1 cellular context compared by ENCODE assay signal in genomic region chr14:103091041-103091882, GRCh38.
TF ChIP-seq lines count a peak whose summit lies in the region.

No MANE protein-coding gene starts in this region.

TF ChIP-seq in HEK293, 187 proteins besides CTCF, POLR2A, EP300 and RAD21 (continued from another document):
- TF ChIP-seq ZNF174 (tag by site-specific recombination; IDR thresholded peaks at IDR 0.05) (no peak), ZNF629 (tag by site-specific recombination; IDR thresholded peaks at IDR 0.05) (0 out of 2 replicates have a peak, but pooled peaks have one; percentile 13), IKZF3 (tag by site-specific recombination; IDR thresholded peaks at IDR 0.05) (no peak), ELK4 (IDR thresholded peaks at IDR 0.05; ENCODE audit: borderline replicate concordance, low read depth, low read length) (no peak), ZNF138 (tag by site-specific recombination; IDR thresholded peaks at IDR 0.05; ENCODE audit: borderline replicate concordance) (no peak), EGR2 (tag by site-specific recombination; IDR thresholded peaks at IDR 0.05; ENCODE audit: low read depth) (peak; percentile 63), ZNF658 (tag by site-specific recombination; IDR thresholded peaks at IDR 0.05) (no peak), ZNF830 (tag by site-specific recombination; IDR thresholded peaks at IDR 0.05; ENCODE audit: low read depth) (no peak), BCL11B (tag by site-specific recombination; IDR thresholded peaks at IDR 0.05; ENCODE audit: low read depth) (0 out of 2 replicates have a peak, but pooled peaks have one; percentile 16), SP3 (tag by site-specific recombination; IDR thresholded peaks at IDR 0.05) (peak; percentile 31), ZNF248 (tag by site-specific recombination; IDR thresholded peaks at IDR 0.05) (no peak)
- TF ChIP-seq, protein P1, sequence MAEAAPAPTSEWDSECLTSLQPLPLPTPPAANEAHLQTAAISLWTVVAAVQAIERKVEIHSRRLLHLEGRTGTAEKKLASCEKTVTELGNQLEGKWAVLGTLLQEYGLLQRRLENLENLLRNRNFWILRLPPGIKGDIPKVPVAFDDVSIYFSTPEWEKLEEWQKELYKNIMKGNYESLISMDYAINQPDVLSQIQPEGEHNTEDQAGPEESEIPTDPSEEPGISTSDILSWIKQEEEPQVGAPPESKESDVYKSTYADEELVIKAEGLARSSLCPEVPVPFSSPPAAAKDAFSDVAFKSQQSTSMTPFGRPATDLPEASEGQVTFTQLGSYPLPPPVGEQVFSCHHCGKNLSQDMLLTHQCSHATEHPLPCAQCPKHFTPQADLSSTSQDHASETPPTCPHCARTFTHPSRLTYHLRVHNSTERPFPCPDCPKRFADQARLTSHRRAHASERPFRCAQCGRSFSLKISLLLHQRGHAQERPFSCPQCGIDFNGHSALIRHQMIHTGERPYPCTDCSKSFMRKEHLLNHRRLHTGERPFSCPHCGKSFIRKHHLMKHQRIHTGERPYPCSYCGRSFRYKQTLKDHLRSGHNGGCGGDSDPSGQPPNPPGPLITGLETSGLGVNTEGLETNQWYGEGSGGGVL (tag by site-specific recombination; IDR thresholded peaks at IDR 0.05), result peak; percentile 38; the same call in 1 of the 2 replicates
- TF ChIP-seq, protein P2, sequence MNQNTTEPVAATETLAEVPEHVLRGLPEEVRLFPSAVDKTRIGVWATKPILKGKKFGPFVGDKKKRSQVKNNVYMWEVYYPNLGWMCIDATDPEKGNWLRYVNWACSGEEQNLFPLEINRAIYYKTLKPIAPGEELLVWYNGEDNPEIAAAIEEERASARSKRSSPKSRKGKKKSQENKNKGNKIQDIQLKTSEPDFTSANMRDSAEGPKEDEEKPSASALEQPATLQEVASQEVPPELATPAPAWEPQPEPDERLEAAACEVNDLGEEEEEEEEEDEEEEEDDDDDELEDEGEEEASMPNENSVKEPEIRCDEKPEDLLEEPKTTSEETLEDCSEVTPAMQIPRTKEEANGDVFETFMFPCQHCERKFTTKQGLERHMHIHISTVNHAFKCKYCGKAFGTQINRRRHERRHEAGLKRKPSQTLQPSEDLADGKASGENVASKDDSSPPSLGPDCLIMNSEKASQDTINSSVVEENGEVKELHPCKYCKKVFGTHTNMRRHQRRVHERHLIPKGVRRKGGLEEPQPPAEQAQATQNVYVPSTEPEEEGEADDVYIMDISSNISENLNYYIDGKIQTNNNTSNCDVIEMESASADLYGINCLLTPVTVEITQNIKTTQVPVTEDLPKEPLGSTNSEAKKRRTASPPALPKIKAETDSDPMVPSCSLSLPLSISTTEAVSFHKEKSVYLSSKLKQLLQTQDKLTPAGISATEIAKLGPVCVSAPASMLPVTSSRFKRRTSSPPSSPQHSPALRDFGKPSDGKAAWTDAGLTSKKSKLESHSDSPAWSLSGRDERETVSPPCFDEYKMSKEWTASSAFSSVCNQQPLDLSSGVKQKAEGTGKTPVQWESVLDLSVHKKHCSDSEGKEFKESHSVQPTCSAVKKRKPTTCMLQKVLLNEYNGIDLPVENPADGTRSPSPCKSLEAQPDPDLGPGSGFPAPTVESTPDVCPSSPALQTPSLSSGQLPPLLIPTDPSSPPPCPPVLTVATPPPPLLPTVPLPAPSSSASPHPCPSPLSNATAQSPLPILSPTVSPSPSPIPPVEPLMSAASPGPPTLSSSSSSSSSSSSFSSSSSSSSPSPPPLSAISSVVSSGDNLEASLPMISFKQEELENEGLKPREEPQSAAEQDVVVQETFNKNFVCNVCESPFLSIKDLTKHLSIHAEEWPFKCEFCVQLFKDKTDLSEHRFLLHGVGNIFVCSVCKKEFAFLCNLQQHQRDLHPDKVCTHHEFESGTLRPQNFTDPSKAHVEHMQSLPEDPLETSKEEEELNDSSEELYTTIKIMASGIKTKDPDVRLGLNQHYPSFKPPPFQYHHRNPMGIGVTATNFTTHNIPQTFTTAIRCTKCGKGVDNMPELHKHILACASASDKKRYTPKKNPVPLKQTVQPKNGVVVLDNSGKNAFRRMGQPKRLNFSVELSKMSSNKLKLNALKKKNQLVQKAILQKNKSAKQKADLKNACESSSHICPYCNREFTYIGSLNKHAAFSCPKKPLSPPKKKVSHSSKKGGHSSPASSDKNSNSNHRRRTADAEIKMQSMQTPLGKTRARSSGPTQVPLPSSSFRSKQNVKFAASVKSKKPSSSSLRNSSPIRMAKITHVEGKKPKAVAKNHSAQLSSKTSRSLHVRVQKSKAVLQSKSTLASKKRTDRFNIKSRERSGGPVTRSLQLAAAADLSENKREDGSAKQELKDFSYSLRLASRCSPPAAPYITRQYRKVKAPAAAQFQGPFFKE (tag by site-specific recombination; IDR thresholded peaks at IDR 0.05; ENCODE audit: borderline replicate concordance), result no peak
